In the genomic region with DNA sequence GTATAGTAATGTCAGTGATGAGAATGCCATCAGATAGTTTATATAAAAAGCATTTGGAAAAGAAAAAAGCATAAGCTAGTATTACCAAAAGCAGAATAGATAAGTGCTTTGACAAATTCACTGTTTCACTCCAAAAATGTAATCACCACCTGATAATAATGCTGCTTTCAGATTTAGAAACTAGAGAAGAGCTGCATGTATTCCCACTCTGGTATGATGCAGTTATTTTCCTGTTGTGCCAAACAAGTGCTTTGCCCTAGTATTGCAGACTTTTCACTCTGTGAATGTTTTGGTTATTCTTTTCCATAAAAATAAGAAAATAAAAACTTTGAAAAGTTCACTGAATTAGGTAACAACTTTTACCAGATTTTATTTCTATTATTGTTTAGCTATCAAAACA, we compare ENCODE assay signal across 20 cellular contexts.
DNase-seq lines count a peak whose midpoint lies in the region; ATAC-seq and FAIRE-seq lines count a peak whose summit lies in the region.
"Had no signal": no experiment of that assay in that cellular context is flagged by ENCODE, and none has a peak within 500 bp of the region (broad histone marks: within the 10 kb centered on the region; RNA-seq: fewer than 3 reads in every experiment).

No MANE protein-coding gene starts in this region.

- peaks cover 3% of the 10 kb centered on the region for H3K9me3 Mint-ChIP-seq in activated naive CD8-positive, alpha-beta T cell treated with anti-CD3 and anti-CD28 coated beads, Interleukin-2, amount 10 ng/mL, durations not matched to agents 7 days and 5 days
- H3K9me3 Mint-ChIP-seq in activated naive CD8-positive, alpha-beta T cell treated with anti-CD3 and anti-CD28 coated beads for 36 hours = no peaks in the 10 kb centered on the region
- H3K9me3 Mint-ChIP-seq: CD8-positive, alpha-beta T cell; HFFc6 had no signal

- no peaks in the 10 kb centered on the region for H3K36me3 ChIP-seq in SK-N-MC (ENCODE audit: insufficient read depth, low read length)
- no peaks in the 10 kb centered on the region for H3K36me3 ChIP-seq in neuronal stem cell (replicated peaks in 1 of 2; ENCODE audit: control insufficient read depth in 2 of 2, insufficient read depth in 2 of 2, low read length in 2 of 2)
- H3K36me3 ChIP-seq: BLaER1 treated with 17β-estradiol and CSF1 and Interleukin-3, amounts not matched to agents 10 nM and 100 nM had no signal

- no peak overlapping the region for H2BK120ac ChIP-seq in neuronal stem cell (ENCODE audit: low read depth, low read length)

- H3K14ac ChIP-seq in neuronal stem cell (ENCODE audit: low read length) = no peak overlapping the region

- DNase-seq in activated naive CD8-positive, alpha-beta T cell treated with anti-CD3 and anti-CD28 coated beads, Interleukin-2, amount 10 ng/mL, durations not matched to agents 7 days and 5 days = no peak
- no peak for DNase-seq in activated naive CD8-positive, alpha-beta T cell treated with anti-CD3 and anti-CD28 coated beads for 36 hours
- DNase-seq in SK-N-MC (ENCODE audit: low read depth, low spot score) (no peak), neuronal stem cell (ENCODE audit: low spot score) (no peak), DMS53 treated with DMSO at 0.1 percent for 48 hours (lab: John Stamatoyannopoulos, UW; ENCODE audit: unreplicated experiment) (no peak)
- DNase-seq: Calu3; CD8-positive, alpha-beta T cell; H7; HFFc6; NCI-H1048; NCI-H1436 treated with DMSO at 0.1 percent for 48 hours; NCI-H2029 treated with DMSO at 0.1 percent for 48 hours; NCI-H2171; Right ventricle myocardium superior had no signal

- peak overlapping the region; percentile 33 for H3K4me3 Mint-ChIP-seq in activated naive CD8-positive, alpha-beta T cell treated with anti-CD3 and anti-CD28 coated beads, Interleukin-2, amount 10 ng/mL, durations not matched to agents 7 days and 5 days
- no peak overlapping the region for H3K4me3 Mint-ChIP-seq in activated naive CD8-positive, alpha-beta T cell treated with anti-CD3 and anti-CD28 coated beads for 36 hours
- H3K4me3 Mint-ChIP-seq: CD8-positive, alpha-beta T cell; HFFc6 had no signal

- no peaks in the 10 kb centered on the region for H3K4me1 ChIP-seq in neuronal stem cell (ENCODE audit: control insufficient read depth in 2 of 2, insufficient read depth in 1 of 2, low read depth in 1 of 2, low read length in 2 of 2)

- H4K8ac ChIP-seq in neuronal stem cell (ENCODE audit: low read depth, low read length) = no peak overlapping the region

- H3K18ac ChIP-seq in neuronal stem cell (ENCODE audit: low read length) = no peak overlapping the region

- no peak overlapping the region for H2BK12ac ChIP-seq in neuronal stem cell (ENCODE audit: low read length)

- H2AK5ac ChIP-seq in neuronal stem cell (ENCODE audit: low read depth, low read length) = no peak overlapping the region

- H3K27me3 Mint-ChIP-seq in activated naive CD8-positive, alpha-beta T cell treated with anti-CD3 and anti-CD28 coated beads, Interleukin-2, amount 10 ng/mL, durations not matched to agents 7 days and 5 days = no peaks in the 10 kb centered on the region
- no peaks in the 10 kb centered on the region for H3K27me3 Mint-ChIP-seq in activated naive CD8-positive, alpha-beta T cell treated with anti-CD3 and anti-CD28 coated beads for 36 hours

- H3K4ac ChIP-seq in neuronal stem cell (ENCODE audit: low read length) = no peak overlapping the region

- H3K9me3 ChIP-seq in SK-N-MC (ENCODE audit: low read depth, low read length) (no peaks in the 10 kb centered on the region), neuronal stem cell (replicated peaks in 1 of 2; ENCODE audit: control insufficient read depth in 2 of 2, insufficient read depth in 1 of 2, low read depth in 1 of 2, low read length in 2 of 2) (no peaks in the 10 kb centered on the region)
- H3K9me3 ChIP-seq: BLaER1 treated with 17β-estradiol and CSF1 and Interleukin-3, amounts not matched to agents 10 nM and 100 nM had no signal

- H3K23ac ChIP-seq in neuronal stem cell (ENCODE audit: low read depth, low read length, poor library complexity) = no peak overlapping the region

- H3K4me2 ChIP-seq in neuronal stem cell (ENCODE audit: insufficient read depth, low read length, poor library complexity, severe bottlenecking) = no peak overlapping the region
- H3K4me2 ChIP-seq: BLaER1 treated with 17β-estradiol and CSF1 and Interleukin-3, amounts not matched to agents 10 nM and 100 nM had no signal

- H3K27ac Mint-ChIP-seq in activated naive CD8-positive, alpha-beta T cell treated with anti-CD3 and anti-CD28 coated beads, Interleukin-2, amount 10 ng/mL, durations not matched to agents 7 days and 5 days = peak overlapping the region; percentile 21
- H3K27ac Mint-ChIP-seq in activated naive CD8-positive, alpha-beta T cell treated with anti-CD3 and anti-CD28 coated beads for 36 hours = no peak overlapping the region
- H3K27ac Mint-ChIP-seq: CD8-positive, alpha-beta T cell; HFFc6 had no signal

- H3K27me3 ChIP-seq in neuronal stem cell (ENCODE audit: control insufficient read depth in 3 of 3, insufficient read depth in 3 of 3, low read depth in 1 of 3, low read length in 3 of 3) = no peaks in the 10 kb centered on the region
- H3K27me3 ChIP-seq: BLaER1 treated with 17β-estradiol and CSF1 and Interleukin-3, amounts not matched to agents 10 nM and 100 nM had no signal

- H3K4me3 ChIP-seq in SK-N-MC (peak overlapping the region; percentile 68), neuronal stem cell (ENCODE audit: low read length in 2 of 2) (no peak overlapping the region)
- H3K4me3 ChIP-seq: BLaER1 treated with 17β-estradiol and CSF1 and Interleukin-3, amounts not matched to agents 10 nM and 100 nM had no signal

- H2BK5ac ChIP-seq in neuronal stem cell (ENCODE audit: low read length) = no peak overlapping the region

- peaks cover 25% of the 10 kb centered on the region for H3K4me1 Mint-ChIP-seq in activated naive CD8-positive, alpha-beta T cell treated with anti-CD3 and anti-CD28 coated beads, Interleukin-2, amount 10 ng/mL, durations not matched to agents 7 days and 5 days
- peaks cover 16% of the 10 kb centered on the region for H3K4me1 Mint-ChIP-seq in activated naive CD8-positive, alpha-beta T cell treated with anti-CD3 and anti-CD28 coated beads for 36 hours

- no peak overlapping the region for H4K91ac ChIP-seq in neuronal stem cell (ENCODE audit: low read depth, low read length, poor library complexity)

- peak overlapping the region; percentile 12 for H3K9ac ChIP-seq in SK-N-MC (ENCODE audit: insufficient read length)
- no peak overlapping the region for H3K9ac ChIP-seq in neuronal stem cell (ENCODE audit: low read depth, low read length, poor library complexity)
- H3K9ac ChIP-seq: BLaER1 treated with 17β-estradiol and CSF1 and Interleukin-3, amounts not matched to agents 10 nM and 100 nM had no signal

- peak; percentile 95 for FAIRE-seq in endometrium (lab: Jason Lieb, UNC)
- FAIRE-seq: RCC 7860 had no signal

- no peak overlapping the region for H2AFZ ChIP-seq in neuronal stem cell (ENCODE audit: low read length)

- no peaks in the 10 kb centered on the region for H3K79me1 ChIP-seq in neuronal stem cell (ENCODE audit: low read depth, low read length)

- POLR2A ChIA-PET in activated naive CD8-positive, alpha-beta T cell treated with anti-CD3 and anti-CD28 coated beads, Interleukin-2, amount 10 ng/mL, durations not matched to agents 7 days and 5 days (lab: Charles Lee) = interaction anchor here (1.3 to 2.1 kb wide), 3 partner anchors 16 to 268 kb away, joined by 3 to 10 read pairs (median 9); partner anchors contain the start of gene TET2

- peak overlapping the region; percentile 83 for H3K27ac ChIP-seq in SK-N-MC
- no peak overlapping the region for H3K27ac ChIP-seq in neuronal stem cell (replicated peaks; ENCODE audit: low read length)
- H3K27ac ChIP-seq: BLaER1 treated with 17β-estradiol and CSF1 and Interleukin-3, amounts not matched to agents 10 nM and 100 nM; HL-60 had no signal

- peak; percentile 61 for ATAC-seq in activated naive CD8-positive, alpha-beta T cell treated with anti-CD3 and anti-CD28 coated beads, Interleukin-2, amount 10 ng/mL, durations not matched to agents 7 days and 5 days (ENCODE audit: low read depth)
- ATAC-seq in GM19395 (IDR thresholded peaks at IDR 0.05; ENCODE audit: unreplicated experiment) (peak; percentile 28), HG03439 (IDR thresholded peaks at IDR 0.05; ENCODE audit: unreplicated experiment) (no peak)
- ATAC-seq: CD8-positive, alpha-beta T cell had no signal

- peaks cover 31% of the 10 kb centered on the region for H3K36me3 Mint-ChIP-seq in activated naive CD8-positive, alpha-beta T cell treated with anti-CD3 and anti-CD28 coated beads, Interleukin-2, amount 10 ng/mL, durations not matched to agents 7 days and 5 days
- H3K36me3 Mint-ChIP-seq in activated naive CD8-positive, alpha-beta T cell treated with anti-CD3 and anti-CD28 coated beads for 36 hours = no peaks in the 10 kb centered on the region
- H3K36me3 Mint-ChIP-seq: CD8-positive, alpha-beta T cell had no signal

- H2BK15ac ChIP-seq in neuronal stem cell (ENCODE audit: low read length) = no peak overlapping the region
